8 cellular contexts compared by ENCODE assay signal in the genomic region with DNA sequence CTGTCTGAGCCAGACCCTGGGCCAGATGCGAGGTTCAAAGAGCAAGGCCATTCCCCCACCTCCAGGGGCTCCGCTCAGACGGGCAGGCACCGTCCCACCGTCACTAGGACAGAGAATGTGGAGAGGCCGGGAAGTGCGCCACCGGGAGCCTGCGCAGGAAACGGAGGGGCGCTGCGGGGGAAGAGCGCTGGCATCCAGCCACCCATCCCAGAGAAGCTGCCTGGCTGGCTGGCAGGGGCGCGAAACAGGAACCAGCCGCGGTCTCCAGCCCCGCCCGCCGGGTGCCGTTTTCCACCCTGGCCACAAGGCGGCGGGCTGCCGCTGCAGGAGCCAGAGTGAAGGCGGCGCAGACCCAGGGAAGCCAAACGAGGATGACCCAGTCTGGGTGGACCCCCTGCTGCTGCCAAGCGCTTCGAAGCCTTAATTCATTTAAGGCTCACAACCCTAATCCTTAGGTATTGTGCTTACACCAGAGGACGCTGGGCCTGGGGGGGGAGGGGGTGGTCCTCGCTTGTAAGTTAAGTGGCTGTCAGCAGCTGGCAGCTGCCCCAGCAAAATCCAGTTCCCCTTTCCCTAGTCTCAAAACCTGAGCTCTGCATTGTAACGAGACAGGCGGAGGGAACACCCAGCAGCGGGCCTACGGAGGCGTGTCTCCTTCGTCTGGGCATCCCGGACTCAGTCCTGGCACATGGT.
DNase-seq lines count a peak whose midpoint lies in the region; ATAC-seq and TF ChIP-seq lines count a peak whose summit lies in the region.
"Not testable (repeated sequence)": the region's sequence is repeated elsewhere in the genome, so short reads cannot be mapped to it uniquely, and the experiment has no call there.

No MANE protein-coding gene starts in this region.

- H3K14ac ChIP-seq in H9 (ENCODE audit: insufficient read depth, low read length): not testable (repeated sequence)

- DNase-seq in DMS79 (lab: John Stamatoyannopoulos, UW) (peak; percentile 47), H9 (peak; percentile 95), MV-4-11 (lab: John Stamatoyannopoulos, UW) (peak; percentile 90), SJCRH30 (peak; percentile 88 to 92), activated gamma-delta T cell (lab: John Stamatoyannopoulos, UW) (peak; percentile 44), fibroblast of peridontal ligament (ENCODE audit: extremely low read depth) (peak; percentile 67)
- peak; percentile 45 to 82 (median 72) for DNase-seq in naive thymus-derived CD8-positive, alpha-beta T cell
- peak; percentile 83 to 88 for DNase-seq in stimulated activated effector memory CD8-positive, alpha-beta T cell treated with anti-CD3 and anti-CD28 coated beads, Interleukin-12 subunit alpha, Interleukin-12 subunit beta, amount 100 ng/mL, for 72 hours (ENCODE audit: low spot score in 2 of 2)

- H2BK5ac ChIP-seq in H9 (ENCODE audit: insufficient read length, low read length): not testable (repeated sequence)

- not testable (repeated sequence) for H3K56ac ChIP-seq in H9 (ENCODE audit: insufficient read length, low read depth, low read length)

- peaks cover 31% of the 10 kb centered on the region for H3K23me2 ChIP-seq in H9 (ENCODE audit: insufficient read length, low read depth, low read length, poor library complexity, severe bottlenecking)

- not testable (repeated sequence) for H3K79me1 ChIP-seq in H9 (ENCODE audit: insufficient read depth, low read depth, low read length, poor library complexity, severe bottlenecking)

- H2BK12ac ChIP-seq in H9 (ENCODE audit: insufficient read length, low read depth, low read length): not testable (repeated sequence)

- H3K36me3 ChIP-seq in SJCRH30: not testable (repeated sequence)

- not testable (repeated sequence) for H2AK5ac ChIP-seq in H9 (ENCODE audit: insufficient read length, low read length)

- not testable (repeated sequence) for H2AFZ ChIP-seq in H9 (ENCODE audit: low read length)

- not testable (repeated sequence) for H3K4ac ChIP-seq in H9 (ENCODE audit: low read depth, low read length)

- ATAC-seq in naive thymus-derived CD8-positive, alpha-beta T cell: peak; percentile 58 to 69
- peak; percentile 68 for ATAC-seq in stimulated activated effector memory CD8-positive, alpha-beta T cell treated with anti-CD3 and anti-CD28 coated beads, Interleukin-12 subunit alpha, Interleukin-12 subunit beta, amount 100 ng/mL, for 72 hours

- H2BK15ac ChIP-seq in H9 (ENCODE audit: low read depth, low read length): not testable (repeated sequence)

- H3K23ac ChIP-seq in H9 (ENCODE audit: insufficient read length, low read depth, low read length): not testable (repeated sequence)

- H2BK120ac ChIP-seq in H9 (ENCODE audit: low read depth, low read length, poor library complexity, severe bottlenecking): not testable (repeated sequence)

- peak; percentile 94 for TF ChIP-seq CTCF in H9 (conservative IDR thresholded peaks at IDR 0.05)

- H3K27ac Mint-ChIP-seq in H9; stimulated activated effector memory CD8-positive, alpha-beta T cell treated with anti-CD3 and anti-CD28 coated beads, Interleukin-12 subunit alpha, Interleukin-12 subunit beta, amount 100 ng/mL, for 72 hours: not testable (repeated sequence)
- H3K27ac Mint-ChIP-seq in naive thymus-derived CD8-positive, alpha-beta T cell: peak overlapping the region in 4 of 10 donors; percentile 35 to 62 (median 38)

- peaks cover 69% of the 10 kb centered on the region for H3K27me3 Mint-ChIP-seq in H9 (ENCODE audit: low read depth)
- not testable (repeated sequence) for H3K27me3 Mint-ChIP-seq in naive thymus-derived CD8-positive, alpha-beta T cell

- no CpG with 5 or more reads among the region's 38 CpGs for WGBS in H9 (ENCODE audit: extremely low coverage, insufficient read length, low lambda C conversion rate)

- H3K4me1 ChIP-seq in H9 (ENCODE audit: insufficient read depth, low read length): not testable (repeated sequence)
- peaks cover 19% of the 10 kb centered on the region; the same call in 1 of the 2 replicates for H3K4me1 ChIP-seq in SJCRH30

- not testable (repeated sequence) for H4K91ac ChIP-seq in H9 (ENCODE audit: insufficient read length, low read depth, low read length)

- not testable (repeated sequence) for H4K8ac ChIP-seq in H9 (replicated peaks; ENCODE audit: insufficient read length, low read depth, low read length)

- not testable (repeated sequence) for H3T11ph ChIP-seq in H9 (ENCODE audit: low read length)

- not testable (repeated sequence) for H3K36me3 Mint-ChIP-seq in H9 (ENCODE audit: insufficient read depth in 1 of 3, low read depth in 3 of 3); naive thymus-derived CD8-positive, alpha-beta T cell; stimulated activated effector memory CD8-positive, alpha-beta T cell treated with anti-CD3 and anti-CD28 coated beads, Interleukin-12 subunit alpha, Interleukin-12 subunit beta, amount 100 ng/mL, for 72 hours

- H3K9me3 ChIP-seq in H9 (ENCODE audit: control insufficient read depth, low read depth, low read length); SJCRH30 (replicated peaks): not testable (repeated sequence)

- H3K4me1 Mint-ChIP-seq in H9: peaks cover 17 to 27% of the 10 kb centered on the region in 2 experiments
- H3K4me1 Mint-ChIP-seq in naive thymus-derived CD8-positive, alpha-beta T cell: peaks cover 13 to 27% (median 23%) of the 10 kb centered on the region in 4 donors
- peaks cover 28% of the 10 kb centered on the region for H3K4me1 Mint-ChIP-seq in stimulated activated effector memory CD8-positive, alpha-beta T cell treated with anti-CD3 and anti-CD28 coated beads, Interleukin-12 subunit alpha, Interleukin-12 subunit beta, amount 100 ng/mL, for 72 hours

- H3K27ac ChIP-seq in H9 (ENCODE audit: insufficient read length, low read depth, low read length): not testable (repeated sequence)
- H3K27ac ChIP-seq in SJCRH30: peak overlapping the region; percentile 89

- not testable (repeated sequence) for H4K5ac ChIP-seq in H9 (ENCODE audit: insufficient read length, low read depth, low read length)

- H4K20me1 ChIP-seq in H9 (ENCODE audit: control insufficient read depth, insufficient read depth, insufficient read length): not testable (repeated sequence)

- H3K27me3 ChIP-seq in H9 (ENCODE audit: insufficient read depth, low read length): peaks cover 33% of the 10 kb centered on the region
- H3K27me3 ChIP-seq in SJCRH30: not testable (repeated sequence)

- H3K4me2 ChIP-seq in H9 (ENCODE audit: insufficient read depth, insufficient read length, low read length): peak overlapping the region; percentile 10

- H3K4me3 ChIP-seq in SJCRH30: peak overlapping the region; percentile 55

- H2BK20ac ChIP-seq in H9 (ENCODE audit: low read depth, low read length, poor library complexity, severe bottlenecking): not testable (repeated sequence)

- not testable (repeated sequence) for H3K9ac ChIP-seq in H9 (ENCODE audit: extremely low read depth, insufficient read length, low read length)

- H3K18ac ChIP-seq in H9 (ENCODE audit: insufficient read length, low read depth, low read length): not testable (repeated sequence)

- not testable (repeated sequence) for H3K79me2 ChIP-seq in H9 (ENCODE audit: insufficient read depth, low read length)

- H3K9me3 Mint-ChIP-seq in H9; naive thymus-derived CD8-positive, alpha-beta T cell; stimulated activated effector memory CD8-positive, alpha-beta T cell treated with anti-CD3 and anti-CD28 coated beads, Interleukin-12 subunit alpha, Interleukin-12 subunit beta, amount 100 ng/mL, for 72 hours: not testable (repeated sequence)

- POLR2A ChIA-PET in naive thymus-derived CD8-positive, alpha-beta T cell (lab: Charles Lee): interaction anchor here (0.8 kb wide), 1 partner anchor 143 kb away, joined by 5 read pairs; a partner anchor contains a TSS

- H3K4me3 Mint-ChIP-seq in H9: peak overlapping the region; percentile 46 to 78
- H3K4me3 Mint-ChIP-seq in naive thymus-derived CD8-positive, alpha-beta T cell: peak overlapping the region; percentile 61 to 84 (median 70)
- peak overlapping the region; percentile 72 for H3K4me3 Mint-ChIP-seq in stimulated activated effector memory CD8-positive, alpha-beta T cell treated with anti-CD3 and anti-CD28 coated beads, Interleukin-12 subunit alpha, Interleukin-12 subunit beta, amount 100 ng/mL, for 72 hours

Comparison
In these comparisons a context has a peak if more than half of its experiments do, and no peak if none do; other contexts are left out.
1. DNase-seq: peak in every context shown above with its lines; median percentile 95 in H9; 90 in MV-4-11; 90 in SJCRH30; 86 in stimulated activated effector memory CD8-positive, alpha-beta T cell treated with anti-CD3 and anti-CD28 coated beads, Interleukin-12 subunit alpha, Interleukin-12 subunit beta, amount 100 ng/mL, for 72 hours; 72 in naive thymus-derived CD8-positive, alpha-beta T cell; 67 in fibroblast of peridontal ligament; 47 in DMS79; 44 in activated gamma-delta T cell.